Comparison of ENCODE assay signal across 14 cellular contexts in the genomic region with DNA sequence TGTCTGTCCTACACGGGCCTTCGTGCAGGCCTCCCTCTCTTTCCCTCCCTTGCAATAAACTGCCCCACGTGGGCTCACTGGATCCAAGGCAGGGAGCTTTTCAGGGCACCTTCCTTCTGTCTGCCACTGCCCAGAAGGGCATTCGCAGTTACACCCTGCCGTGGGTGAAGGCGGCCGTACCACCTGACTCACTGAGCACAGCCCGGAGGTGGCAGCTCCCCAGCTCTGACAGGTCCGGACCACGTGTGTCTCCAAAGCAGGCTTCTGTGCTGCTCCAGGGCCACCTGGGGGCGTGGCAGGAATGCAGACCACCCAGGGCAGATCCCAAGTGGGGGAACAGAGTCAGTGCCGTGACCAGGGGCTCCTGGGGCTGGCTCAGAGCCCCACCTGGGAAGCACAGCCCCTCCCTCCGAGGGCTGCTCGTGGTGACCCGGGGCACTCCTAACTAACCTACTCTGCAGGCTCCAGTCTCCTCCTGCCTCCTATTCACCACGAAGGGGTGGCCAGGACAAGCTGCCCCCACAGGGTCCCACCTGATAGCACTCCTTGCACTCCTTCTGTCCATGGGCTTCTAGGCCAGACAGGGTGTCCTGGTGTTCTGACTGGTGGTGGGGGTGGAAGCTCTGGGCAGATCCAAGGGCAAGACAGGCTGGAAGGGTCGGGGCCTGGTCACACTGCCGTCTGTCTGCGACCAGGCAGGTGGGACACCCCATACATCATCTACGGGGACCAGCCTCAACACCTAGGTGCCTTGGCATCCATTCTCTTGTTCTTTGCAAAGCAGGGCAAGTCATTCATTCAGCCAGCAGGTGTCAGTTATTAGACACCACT. TPM values are rescaled to one million over a fixed set of nuclear protein-coding genes. Genes with fewer than 3 reads are reported as not detected.
DNase-seq lines count a peak whose midpoint lies in the region; ATAC-seq, FAIRE-seq and TF ChIP-seq lines count a peak whose summit lies in the region.
"Had no signal": no experiment of that assay in that cellular context is flagged by ENCODE, and none has a peak within 500 bp of the region (broad histone marks: within the 10 kb centered on the region; RNA-seq: fewer than 3 reads in every experiment).

No MANE protein-coding gene starts in this region.

- H3K4me1 ChIP-seq in kidney (ENCODE audit: control insufficient read depth in 1 of 2, insufficient read depth in 1 of 2, low read depth in 1 of 2, low read length in 2 of 2): peaks cover 0 to 22% of the 10 kb centered on the region in 2 donors
- peaks cover 13 to 47% (median 45%) of the 10 kb centered on the region in 3 donors for H3K4me1 ChIP-seq in skeletal muscle tissue (ENCODE audit: control insufficient read depth in 3 of 3, insufficient read depth in 3 of 3, low read length in 3 of 3)

- no peak for ATAC-seq in HG02763 (IDR thresholded peaks at IDR 0.05; ENCODE audit: unreplicated experiment)

- TF ChIP-seq CTCF in kidney (IDR thresholded peaks at IDR 0.05; ENCODE audit: borderline replicate concordance, extremely low read depth, insufficient read depth): no peak

- peaks cover 0 to 5% of the 10 kb centered on the region in 2 donors for H3K36me3 ChIP-seq in kidney (ENCODE audit: control insufficient read depth in 1 of 2, insufficient read depth in 2 of 2, low read length in 2 of 2)
- H3K36me3 ChIP-seq in skeletal muscle tissue (ENCODE audit: control insufficient read depth in 3 of 3, insufficient read depth in 3 of 3, low read length in 3 of 3): peaks cover 10 to 14% (median 11%) of the 10 kb centered on the region in 3 donors

- intact Hi-C loops in kidney (cut with DNase I): no loop called here

- FAIRE-seq in kidney (lab: Jason Lieb, UNC): no peak
- FAIRE-seq: islet of Langerhans had no signal

- H3K27me3 ChIP-seq in skeletal muscle tissue (ENCODE audit: control insufficient read depth in 3 of 3, insufficient read depth in 3 of 3, low read length in 3 of 3): no peaks in the 10 kb centered on the region
- H3K27me3 ChIP-seq: SJCRH30 had no signal

- H3K9me3 ChIP-seq in kidney (ENCODE audit: control insufficient read depth in 1 of 2, low read length in 2 of 2): peaks cover 0 to 16% of the 10 kb centered on the region in 2 donors
- peaks cover 7 to 11% (median 10%) of the 10 kb centered on the region in 3 donors for H3K9me3 ChIP-seq in skeletal muscle tissue (ENCODE audit: control insufficient read depth in 3 of 3, low read length in 3 of 3)

- H3K9ac ChIP-seq in kidney (ENCODE audit: low read length in 2 of 2): no peak overlapping the region
- peak overlapping the region in 1 of 3 donors; percentile 54 for H3K9ac ChIP-seq in skeletal muscle tissue (ENCODE audit: low read depth in 1 of 3, low read length in 3 of 3)

- H3K27ac ChIP-seq in kidney (ENCODE audit: low read depth in 2 of 2, low read length in 2 of 2) (no peak overlapping the region), skeletal muscle tissue (ENCODE audit: low read depth, low read length) (peak overlapping the region; percentile 12)
- H3K27ac ChIP-seq: 22Rv1, SJCRH30 had no signal

- DNase-seq in activated CD4-positive, CD25-positive, alpha-beta regulatory T cell treated with anti-CD3 and anti-CD28 coated beads, Interleukin-2, amount 50 U/mL, for 72 hours: peak; percentile 21
- DNase-seq in activated CD4-positive, CD25-positive, alpha-beta regulatory T cell (lab: John Stamatoyannopoulos, UW): no peak
- DNase-seq in activated CD8-positive, alpha-beta memory T cell treated with anti-CD3 and anti-CD28 coated beads, Interleukin-2, amount 50 U/mL, for 48 hours: peak; percentile 50
- DNase-seq in kidney (peak; percentile 80), NCI-H1694 (lab: John Stamatoyannopoulos, UW) (no peak), DMS53 (lab: John Stamatoyannopoulos, UW) (no peak)
- DNase-seq: effector CD4-positive, alpha-beta T cell; foreskin fibroblast; NCI-H2107; SJCRH30 had no signal

- H3K4me3 ChIP-seq in kidney (ENCODE audit: low read length in 2 of 2): no peak overlapping the region
- H3K4me3 ChIP-seq in skeletal muscle tissue (ENCODE audit: low read length in 3 of 3): no peak overlapping the region
- H3K4me3 ChIP-seq: SJCRH30 had no signal

RNA-seq across cellular contexts. Expression of a gene that starts 9.7 kb away (rescaled TPM):
- total RNA-seq in kidney (42.1 TPM), skeletal muscle tissue (4.7 TPM)
- 3.0 TPM for polyA plus RNA-seq in kidney (ENCODE audit: insufficient read depth, low read depth, low replicate concordance)

Comparison
In these comparisons a context has a peak if more than half of its experiments do, and no peak if none do; other contexts are left out.
1. DNase-seq: peak in activated CD4-positive, CD25-positive, alpha-beta regulatory T cell treated with anti-CD3 and anti-CD28 coated beads, Interleukin-2, amount 50 U/mL, for 72 hours (single experiment), activated CD8-positive, alpha-beta memory T cell treated with anti-CD3 and anti-CD28 coated beads, Interleukin-2, amount 50 U/mL, for 48 hours (single experiment) and kidney (single experiment); none in activated CD4-positive, CD25-positive, alpha-beta regulatory T cell (0 of 4), NCI-H1694 (single experiment) and DMS53 (single experiment).